ENCODE assay signal across 10 cellular contexts in the genomic region with DNA sequence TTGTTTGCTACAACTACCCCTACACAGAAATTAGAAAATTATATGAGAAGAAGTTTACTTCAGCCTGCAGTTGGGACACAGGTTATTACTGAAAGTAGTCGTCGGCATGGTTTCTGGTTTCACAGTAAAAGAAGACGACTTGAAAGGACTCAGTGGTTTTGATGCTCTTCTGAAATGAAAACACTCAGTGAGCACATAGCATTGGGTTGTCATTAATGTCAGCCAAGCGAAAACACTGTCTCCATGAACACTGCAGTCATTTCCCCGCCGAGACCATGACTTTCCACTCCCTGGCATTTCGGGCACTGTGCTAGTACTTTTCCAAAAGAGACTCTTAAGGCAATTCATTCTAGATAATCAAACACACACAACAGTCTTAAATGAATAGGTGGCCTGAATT.
DNase-seq lines count a peak whose midpoint lies in the region; ATAC-seq lines count a peak whose summit lies in the region.
"Had no signal": no experiment of that assay in that cellular context is flagged by ENCODE, and none has a peak within 500 bp of the region (broad histone marks: within the 10 kb centered on the region; RNA-seq: fewer than 3 reads in every experiment).

No MANE protein-coding gene starts in this region.

- H3K36me3 ChIP-seq in skeletal muscle tissue (ENCODE audit: control insufficient read depth in 3 of 3, insufficient read depth in 3 of 3, low read length in 3 of 3): peaks cover 0 to 3% (median 0%) of the 10 kb centered on the region in 3 donors
- H3K36me3 ChIP-seq in aorta (ENCODE audit: control insufficient read depth in 1 of 2, insufficient read depth in 2 of 2, low read length in 1 of 2): peaks cover 0 to 2% of the 10 kb centered on the region in 2 donors
- H3K36me3 ChIP-seq: transverse colon had no signal

- H3K4me3 ChIP-seq in skeletal muscle tissue (ENCODE audit: low read length in 3 of 3) (peak overlapping the region in 1 of 3 donors; percentile 19), aorta (ENCODE audit: low read length in 2 of 2) (no peak overlapping the region)
- H3K4me3 ChIP-seq: transverse colon had no signal

- ATAC-seq in GM18868 (IDR thresholded peaks at IDR 0.05; ENCODE audit: unreplicated experiment) (peak; percentile 90), HG02870 (IDR thresholded peaks at IDR 0.05; ENCODE audit: unreplicated experiment) (peak; percentile 89), HG03354 (IDR thresholded peaks at IDR 0.05; ENCODE audit: poor library complexity, severe bottlenecking, unreplicated experiment) (no peak), aorta (ENCODE audit: low FRiP score) (no peak)

- intact Hi-C loops in activated CD4-positive, alpha-beta memory T cell treated with anti-CD3 and anti-CD28 coated beads for 36 hours (cut with micrococcal nuclease): loop anchor here (1.0 to 2.0 kb wide), 6 partner anchors 8 to 69 kb away; a partner anchor contains a TSS
- intact Hi-C loops in aorta (cut with DNase I): no loop called here

- WGBS in aorta, 2 donors: 85 to 91% methylated on average over 7 of the region's 7 CpGs

- H3K9me3 ChIP-seq in skeletal muscle tissue (ENCODE audit: control insufficient read depth in 3 of 3, low read length in 3 of 3): no peaks in the 10 kb centered on the region
- H3K9me3 ChIP-seq in aorta (ENCODE audit: control insufficient read depth, low read length): no peaks in the 10 kb centered on the region
- H3K9me3 ChIP-seq: SK-N-SH, transverse colon had no signal

- peaks cover 20% of the 10 kb centered on the region for H3K36me3 Mint-ChIP-seq in activated CD4-positive, alpha-beta memory T cell treated with anti-CD3 and anti-CD28 coated beads for 36 hours

- no peaks in the 10 kb centered on the region for H3K27me3 Mint-ChIP-seq in activated CD4-positive, alpha-beta memory T cell treated with anti-CD3 and anti-CD28 coated beads for 36 hours

- CTCF ChIA-PET in activated CD4-positive, alpha-beta memory T cell treated with anti-CD3 and anti-CD28 coated beads for 36 hours (lab: Charles Lee): interaction anchor here (0.9 to 8.8 kb wide), 3 partner anchors 9 to 34 kb away, joined by 4 to 88 read pairs (median 59); no protein-coding TSS in a partner anchor

- H3K9ac ChIP-seq in skeletal muscle tissue (ENCODE audit: low read depth in 1 of 3, low read length in 3 of 3): no peak overlapping the region
- H3K9ac ChIP-seq: SK-N-SH had no signal

- peak; percentile 88 for DNase-seq in activated CD4-positive, alpha-beta memory T cell treated with anti-CD3 and anti-CD28 coated beads for 36 hours
- DNase-seq in HuH-7.5 (ENCODE audit: low spot score): no peak
- DNase-seq in NCI-H226: no peak
- no peak for DNase-seq in aorta
- DNase-seq: SK-N-SH, transverse colon had no signal

- H3K4me1 Mint-ChIP-seq in activated CD4-positive, alpha-beta memory T cell treated with anti-CD3 and anti-CD28 coated beads for 36 hours (ENCODE audit: low read depth): peaks cover 98% of the 10 kb centered on the region

- H3K27ac ChIP-seq in skeletal muscle tissue (ENCODE audit: low read depth, low read length) (peak overlapping the region; percentile 41), aorta (ENCODE audit: low read depth in 1 of 2, low read length in 2 of 2) (no peak overlapping the region)
- H3K27ac ChIP-seq: transverse colon had no signal

- H3K4me1 ChIP-seq in skeletal muscle tissue (ENCODE audit: control insufficient read depth in 3 of 3, insufficient read depth in 3 of 3, low read length in 3 of 3) (peaks cover 16 to 42% (median 19%) of the 10 kb centered on the region in 3 donors), aorta (ENCODE audit: control insufficient read depth in 1 of 2, insufficient read depth in 2 of 2, low read length in 2 of 2) (no peaks in the 10 kb centered on the region)
- H3K4me1 ChIP-seq: transverse colon had no signal

- POLR2A ChIA-PET in activated CD4-positive, alpha-beta memory T cell treated with anti-CD3 and anti-CD28 coated beads for 36 hours (lab: Charles Lee): interaction anchor here (0.8 to 7.2 kb wide), 8 partner anchors 10 to 351 kb away, joined by 4 to 45 read pairs (median 8); no protein-coding TSS in a partner anchor

- H3K27ac Mint-ChIP-seq in activated CD4-positive, alpha-beta memory T cell treated with anti-CD3 and anti-CD28 coated beads for 36 hours: peak overlapping the region; percentile 88

- H3K27me3 ChIP-seq in skeletal muscle tissue (ENCODE audit: control insufficient read depth in 3 of 3, insufficient read depth in 3 of 3, low read length in 3 of 3) (no peaks in the 10 kb centered on the region), aorta (ENCODE audit: control insufficient read depth in 1 of 2, insufficient read depth in 2 of 2, low read length in 1 of 2) (no peaks in the 10 kb centered on the region)
- H3K27me3 ChIP-seq: transverse colon had no signal

- no peaks in the 10 kb centered on the region for H3K9me3 Mint-ChIP-seq in activated CD4-positive, alpha-beta memory T cell treated with anti-CD3 and anti-CD28 coated beads for 36 hours

- peak overlapping the region; percentile 60 for H3K4me3 Mint-ChIP-seq in activated CD4-positive, alpha-beta memory T cell treated with anti-CD3 and anti-CD28 coated beads for 36 hours

Comparison
In these comparisons a context has a peak if more than half of its experiments do, and no peak if none do; other contexts are left out.
1. ATAC-seq: peak in GM18868 (single experiment) and HG02870 (single experiment); none in HG03354 (single experiment) and aorta (single experiment).